In genomic region chr1:1135339-1136111, GRCh38 we compare ENCODE assay signal across 13 cellular contexts. TPM values are rescaled to one million over a fixed set of nuclear protein-coding genes. Genes with fewer than 3 reads are reported as not detected.
DNase-seq lines count a peak whose midpoint lies in the region; ATAC-seq and TF ChIP-seq lines count a peak whose summit lies in the region.
"Had no signal": no experiment of that assay in that cellular context is flagged by ENCODE, and none has a peak within 500 bp of the region (broad histone marks: within the 10 kb centered on the region; RNA-seq: fewer than 3 reads in every experiment).

No MANE protein-coding gene starts in this region.

- no peaks in the 10 kb centered on the region for H3K9me3 ChIP-seq in left ventricle myocardium inferior (replicated peaks)

- no peak overlapping the region for H3K4me3 Mint-ChIP-seq in stimulated activated memory B cell treated with anti-CD40 and anti-IgM and Interleukin-4, amounts not matched to agents 10 μg/mL and 1 μg/mL and 100 μg/mL, for 72 hours

- no peaks in the 10 kb centered on the region for H3K9me3 Mint-ChIP-seq in stimulated activated memory B cell treated with anti-CD40 and anti-IgM and Interleukin-4, amounts not matched to agents 10 μg/mL and 1 μg/mL and 100 μg/mL, for 72 hours

- TF ChIP-seq CTCF in left ventricle myocardium inferior (IDR thresholded peaks at IDR 0.05; ENCODE audit: borderline replicate concordance) (no peak), fibroblast of the aortic adventitia (IDR thresholded peaks at IDR 0.05; ENCODE audit: insufficient read depth, low read length) (no peak)

- H3K36me3 Mint-ChIP-seq in stimulated activated memory B cell treated with anti-CD40 and anti-IgM and Interleukin-4, amounts not matched to agents 10 μg/mL and 1 μg/mL and 100 μg/mL, for 72 hours = no peaks in the 10 kb centered on the region

- H3K4me3 ChIP-seq in left ventricle myocardium inferior = no peak overlapping the region
- H3K4me3 ChIP-seq in fibroblast of the aortic adventitia (ENCODE audit: low read depth, low read length) = no peak overlapping the region

- intact Hi-C loops in left ventricle myocardium inferior (cut with micrococcal nuclease) (no loop called here), left cardiac atrium (cut with DNase I) (no loop called here)

- H3K27me3 Mint-ChIP-seq in stimulated activated memory B cell treated with anti-CD40 and anti-IgM and Interleukin-4, amounts not matched to agents 10 μg/mL and 1 μg/mL and 100 μg/mL, for 72 hours = no peaks in the 10 kb centered on the region

- no peaks in the 10 kb centered on the region for H3K36me3 ChIP-seq in left ventricle myocardium inferior

- no peak for ATAC-seq in left cardiac atrium
- no peak for ATAC-seq in stimulated activated memory B cell treated with anti-CD40 and anti-IgM and Interleukin-4, amounts not matched to agents 10 μg/mL and 1 μg/mL and 100 μg/mL, for 72 hours
- no peak for ATAC-seq in HG02678 (IDR thresholded peaks at IDR 0.05; ENCODE audit: unreplicated experiment)
- no peak for ATAC-seq in GM18870 (IDR thresholded peaks at IDR 0.05; ENCODE audit: unreplicated experiment)

- DNase-seq in left ventricle myocardium inferior = no peak
- no peak for DNase-seq in left cardiac atrium
- peak; percentile 92 for DNase-seq in OCI-M1 (lab: John Stamatoyannopoulos, UW)
- peak; percentile 27 for DNase-seq in fibroblast of the aortic adventitia (ENCODE audit: low read depth)
- no peak for DNase-seq in GM03348 (ENCODE audit: low spot score)
- DNase-seq: activated CD8-positive, alpha-beta memory T cell treated with anti-CD3 and anti-CD28 coated beads for 24 hours; activated effector memory CD4-positive, alpha-beta T cell treated with anti-CD3 and anti-CD28 coated beads, Interleukin-2, amount 50 U/mL, for 16 hours; effector memory CD4-positive, alpha-beta T cell had no signal

- H3K4me1 ChIP-seq in left ventricle myocardium inferior = peaks cover 4% of the 10 kb centered on the region

- H3K27ac Mint-ChIP-seq in stimulated activated memory B cell treated with anti-CD40 and anti-IgM and Interleukin-4, amounts not matched to agents 10 μg/mL and 1 μg/mL and 100 μg/mL, for 72 hours = peak overlapping the region; percentile 80

- H3K27me3 ChIP-seq in left ventricle myocardium inferior (ENCODE audit: low read depth) = peaks cover 60% of the 10 kb centered on the region

- H3K27ac ChIP-seq in left ventricle myocardium inferior (replicated peaks) = peak overlapping the region; percentile 56

- H3K4me1 Mint-ChIP-seq in stimulated activated memory B cell treated with anti-CD40 and anti-IgM and Interleukin-4, amounts not matched to agents 10 μg/mL and 1 μg/mL and 100 μg/mL, for 72 hours = peaks cover 39% of the 10 kb centered on the region

RNA-seq across cellular contexts. Expression of gene C1orf159, which starts 19.6 kb away (rescaled TPM):
- total RNA-seq in left ventricle myocardium inferior (3.8 TPM), left cardiac atrium (1 to 10 TPM; 5.3 to 6.1 TPM), fibroblast of the aortic adventitia (ENCODE audit: low replicate concordance) (6.1 and 7.7 TPM in 2 replicates)

RNA-seq across cellular contexts. Expression of gene TTLL10, which starts 38.2 kb away (rescaled TPM):
- total RNA-seq in left ventricle myocardium inferior (not detected), left cardiac atrium (not detected), fibroblast of the aortic adventitia (ENCODE audit: low replicate concordance) (not detected in 2 replicates)
- total RNA-seq: frontal cortex, SK-MEL-5 had no signal

Comparison
In these comparisons a context has a peak if more than half of its experiments do, and no peak if none do; other contexts are left out.
1. DNase-seq: peak in OCI-M1 (single experiment) and fibroblast of the aortic adventitia (single experiment); none in left ventricle myocardium inferior (single experiment), left cardiac atrium (single experiment) and GM03348 (single experiment).